Comparison of ENCODE assay signal across 16 cellular contexts in genomic region chr7:72278550-72278949, GRCh38.
DNase-seq lines count a peak whose midpoint lies in the region; ATAC-seq and TF ChIP-seq lines count a peak whose summit lies in the region.
"Had no signal": no experiment of that assay in that cellular context is flagged by ENCODE, and none has a peak within 500 bp of the region (broad histone marks: within the 10 kb centered on the region; RNA-seq: fewer than 3 reads in every experiment).

No MANE protein-coding gene starts in this region.

- no peak overlapping the region for H3K4me3 Mint-ChIP-seq in endodermal cell
- H3K4me3 Mint-ChIP-seq: CD4-positive, alpha-beta T cell; HFFc6 had no signal

- no peaks in the 10 kb centered on the region for H3K27me3 Mint-ChIP-seq in endodermal cell (ENCODE audit: insufficient read depth)
- H3K27me3 Mint-ChIP-seq: CD4-positive, alpha-beta T cell had no signal

- peaks cover 11% of the 10 kb centered on the region for H3K9me3 Mint-ChIP-seq in endodermal cell

- H3K4me1 Mint-ChIP-seq in endodermal cell, result no peaks in the 10 kb centered on the region

- no peak overlapping the region for H3K9ac ChIP-seq in endodermal cell (ENCODE audit: extremely low read depth, low read length, poor library complexity, severe bottlenecking)
- H3K9ac ChIP-seq: GM23248 had no signal

- H3K27me3 ChIP-seq in endodermal cell (ENCODE audit: control insufficient read depth, insufficient read depth, low read length, poor library complexity, severe bottlenecking), result no peaks in the 10 kb centered on the region
- H3K27me3 ChIP-seq: BE2C had no signal

- H3K27ac ChIP-seq in 22Rv1, result no peak overlapping the region
- H3K27ac ChIP-seq in endodermal cell (ENCODE audit: low read depth, low read length), result no peak overlapping the region
- H3K27ac ChIP-seq: GM23248, HL-60 had no signal

- no peak overlapping the region for H3K4me3 ChIP-seq in LNCaP clone FGC (ENCODE audit: low read depth, low read length)
- no peak overlapping the region for H3K4me3 ChIP-seq in endodermal cell (ENCODE audit: low read length)
- H3K4me3 ChIP-seq: GM12878, GM23248 had no signal

- TF ChIP-seq CTCF in 22Rv1 (IDR thresholded peaks at IDR 0.05), result peak; percentile 15; the same call in 1 of the 2 replicates
- TF ChIP-seq CTCF in LNCaP clone FGC (IDR thresholded peaks at IDR 0.05; ENCODE audit: control insufficient read depth, extremely low read depth, insufficient read depth), result peak; percentile 27; the same call in 1 of the 2 replicates
- TF ChIP-seq CTCF in endodermal cell (conservative IDR thresholded peaks at IDR 0.05), result no peak

- H3K9me3 ChIP-seq in endodermal cell (ENCODE audit: control insufficient read depth, low read length), result peaks cover 17% of the 10 kb centered on the region
- H3K9me3 ChIP-seq: BE2C, Caco-2 had no signal

- no peak for ATAC-seq in GM21825 (IDR thresholded peaks at IDR 0.05; ENCODE audit: unreplicated experiment)
- ATAC-seq: GM12878, HCT116 had no signal

- peaks cover 13% of the 10 kb centered on the region for H3K36me3 Mint-ChIP-seq in endodermal cell (ENCODE audit: low read depth)

- H3K36me3 ChIP-seq in endodermal cell (ENCODE audit: control insufficient read depth, insufficient read depth, low read length), result no peaks in the 10 kb centered on the region
- H3K36me3 ChIP-seq: BE2C had no signal

- DNase-seq in Daoy (ENCODE audit: low read depth) (peak; percentile 18), LNCaP clone FGC (ENCODE audit: low read depth) (no peak), left kidney (ENCODE audit: low read depth, low spot score) (peak; percentile 35), endodermal cell (no peak), hippocampal formation (lab: John Stamatoyannopoulos, UW) (no peak)
- DNase-seq: ACHN; BE2C; Caco-2; CD4-positive, alpha-beta T cell; GM23248; HFFc6 had no signal

- H3K4me1 ChIP-seq in endodermal cell (ENCODE audit: control insufficient read depth, insufficient read depth, low read length), result no peaks in the 10 kb centered on the region
- H3K4me1 ChIP-seq: BE2C, Caco-2 had no signal

- H3K27ac Mint-ChIP-seq in endodermal cell, result no peak overlapping the region
- H3K27ac Mint-ChIP-seq: CD4-positive, alpha-beta T cell; HFFc6 had no signal

- 95% methylated on average over 8 of the region's 8 CpGs; no CpG with 5 or more reads in 1 of the 2 experiments for WGBS in endodermal cell (ENCODE audit: insufficient coverage in 1 of 2, insufficient read length in 1 of 2), 2 experiments

Comparison
In these comparisons a context has a peak if more than half of its experiments do, and no peak if none do; other contexts are left out.
1. DNase-seq: peak in Daoy (single experiment) and left kidney (single experiment); none in LNCaP clone FGC (single experiment), endodermal cell (single experiment) and hippocampal formation (0 of 2).